ENCODE assay signal across 20 cellular contexts in genomic region chr6:145548941-145549652, GRCh38.
DNase-seq lines count a peak whose midpoint lies in the region; ATAC-seq and TF ChIP-seq lines count a peak whose summit lies in the region.
"Had no signal": no experiment of that assay in that cellular context is flagged by ENCODE, and none has a peak within 500 bp of the region (broad histone marks: within the 10 kb centered on the region; RNA-seq: fewer than 3 reads in every experiment).

No MANE protein-coding gene starts in this region.

- CTCF ChIA-PET in Caco-2 (lab: Charles Lee): no interaction called here
- CTCF ChIA-PET in HEK293 (lab: Yijun Ruan, JAX): interaction anchor here (0.6 kb wide), 2 partner anchors 357 to 1320 kb away, joined by 3 to 4 read pairs; no protein-coding TSS in a partner anchor

- peak in 1 of 2 experiments; percentile 9 for DNase-seq in Caco-2
- DNase-seq in RPMI7951 (ENCODE audit: low read depth): peak; percentile 68
- no peak for DNase-seq in foreskin keratinocyte
- no peak for DNase-seq in NCI-H1105 treated with DMSO at 0.1 percent for 48 hours (lab: John Stamatoyannopoulos, UW)
- DNase-seq in 8988T: no peak
- DNase-seq in stimulated activated naive CD4-positive, alpha-beta T cell (lab: John Stamatoyannopoulos, UW): no peak
- DNase-seq: CD4-positive, CD25-positive, alpha-beta regulatory T cell; GDM1; GOT3; MV-4-11; NCI-H2029; NCI-H446 treated with DMSO at 0.1 percent for 48 hours; NCI-H526; Peyer's patch; SIG-M5; SK-N-SH had no signal

- no peak overlapping the region for H3K27ac ChIP-seq in HEK293 (ENCODE audit: extremely low read depth, low read depth, low read length)
- no peak overlapping the region for H3K27ac ChIP-seq in foreskin keratinocyte
- H3K27ac ChIP-seq: BLaER1, Peyer's patch had no signal

- H3K27me3 ChIP-seq in Caco-2 (replicated peaks; ENCODE audit: control insufficient read depth, insufficient read depth, low read length) (no peaks in the 10 kb centered on the region), foreskin keratinocyte (no peaks in the 10 kb centered on the region)
- H3K27me3 ChIP-seq: BLaER1, Peyer's patch had no signal

- no peak overlapping the region for H3K4me3 Mint-ChIP-seq in Caco-2 (ENCODE audit: unreplicated experiment)
- H3K4me3 Mint-ChIP-seq: CD4-positive, CD25-positive, alpha-beta regulatory T cell had no signal

- H3K4me1 ChIP-seq in Caco-2 (peaks cover 24% of the 10 kb centered on the region), HEK293 (ENCODE audit: control insufficient read depth, insufficient read depth, low read length) (peaks cover 3% of the 10 kb centered on the region; the same call in 1 of the 2 replicates), foreskin keratinocyte (peaks cover 30% of the 10 kb centered on the region)
- H3K4me1 ChIP-seq: BLaER1, HAP-1, Peyer's patch had no signal

- POLR2A ChIA-PET in Caco-2 (lab: Charles Lee) (no interaction called here), HEK293 (lab: Yijun Ruan, JAX) (no interaction called here)

- no peaks in the 10 kb centered on the region for H3K36me3 ChIP-seq in Caco-2 (ENCODE audit: control insufficient read depth, insufficient read depth, low read length)
- no peaks in the 10 kb centered on the region for H3K36me3 ChIP-seq in HEK293 (ENCODE audit: control insufficient read depth in 2 of 2, insufficient read depth in 1 of 2, low read length in 2 of 2)
- H3K36me3 ChIP-seq: BLaER1, HAP-1, Peyer's patch had no signal

- ATAC-seq in foreskin keratinocyte: peak; percentile 19
- ATAC-seq: GM12878 had no signal

- H3K4me1 Mint-ChIP-seq in Caco-2 (ENCODE audit: low read depth, unreplicated experiment): peaks cover 12% of the 10 kb centered on the region
- H3K4me1 Mint-ChIP-seq: CD4-positive, CD25-positive, alpha-beta regulatory T cell had no signal

- H3K9me3 Mint-ChIP-seq in Caco-2 (ENCODE audit: unreplicated experiment): no peaks in the 10 kb centered on the region

- H3K27me3 Mint-ChIP-seq in Caco-2 (ENCODE audit: insufficient read depth, unreplicated experiment): no peaks in the 10 kb centered on the region
- H3K27me3 Mint-ChIP-seq: CD4-positive, CD25-positive, alpha-beta regulatory T cell had no signal

- no peaks in the 10 kb centered on the region for H3K36me3 Mint-ChIP-seq in Caco-2 (ENCODE audit: insufficient read depth, unreplicated experiment)
- H3K36me3 Mint-ChIP-seq: CD4-positive, CD25-positive, alpha-beta regulatory T cell had no signal

- H3K4me3 ChIP-seq in Caco-2 (ENCODE audit: low read depth, low read length): no peak overlapping the region
- no peak overlapping the region for H3K4me3 ChIP-seq in HEK293 (ENCODE audit: low read depth, low read length)
- H3K4me3 ChIP-seq: BLaER1, GM12878, HAP-1, Peyer's patch had no signal

- BruUV-seq in Caco-2 (replicated peaks; lab: Mats Ljungman, UMichigan): no TSS peak

- H3K9me3 ChIP-seq in Caco-2 (no peaks in the 10 kb centered on the region), HEK293 (ENCODE audit: control insufficient read depth, insufficient read depth, low read depth, low read length) (no peaks in the 10 kb centered on the region)
- H3K9me3 ChIP-seq: BLaER1, HAP-1, Peyer's patch, SK-N-SH had no signal

- TF ChIP-seq CTCF in Caco-2 (IDR thresholded peaks at IDR 0.05; ENCODE audit: insufficient read depth in 1 of 2, low read depth in 1 of 2, low read length in 1 of 2, severe bottlenecking in 1 of 2, unreplicated experiment in 1 of 2) (no peak), HEK293 (tag by site-specific recombination; IDR thresholded peaks at IDR 0.05) (no peak), foreskin keratinocyte (conservative IDR thresholded peaks at IDR 0.05) (no peak)

- H3K27ac Mint-ChIP-seq in Caco-2 (ENCODE audit: unreplicated experiment): peak overlapping the region; percentile 28
- H3K27ac Mint-ChIP-seq: CD4-positive, CD25-positive, alpha-beta regulatory T cell had no signal

- intact Hi-C loops in Caco-2 (cut with micrococcal nuclease; ENCODE audit: unreplicated experiment): loop anchor here (2.0 kb wide), 1 partner anchor 16 kb away; no protein-coding TSS in a partner anchor

TF ChIP-seq in HEK293, 187 proteins besides CTCF, POLR2A, EP300 and RAD21:
- TF ChIP-seq ZNF146 (tag by site-specific recombination; IDR thresholded peaks at IDR 0.05) (no peak), ZNF335 (tag by site-specific recombination; conservative IDR thresholded peaks at IDR 0.05) (peak; percentile 18; the same call in 1 of the 2 replicates), ZFP41 (tag by site-specific recombination; IDR thresholded peaks at IDR 0.05; ENCODE audit: borderline replicate concordance) (no peak), KLF1 (tag by site-specific recombination; IDR thresholded peaks at IDR 0.05) (no peak), ZFP69B (tag by site-specific recombination; IDR thresholded peaks at IDR 0.05) (no peak), ZBTB21 (tag by site-specific recombination; IDR thresholded peaks at IDR 0.05) (no peak), ZNF48 (tag by site-specific recombination; IDR thresholded peaks at IDR 0.05) (no peak), ZNF514 (tag by site-specific recombination; IDR thresholded peaks at IDR 0.05) (no peak), ZNF660 (tag by site-specific recombination; IDR thresholded peaks at IDR 0.05) (no peak), ZNF530 (tag by site-specific recombination; IDR thresholded peaks at IDR 0.05; ENCODE audit: low read depth) (no peak)
- TF ChIP-seq, protein P1, sequence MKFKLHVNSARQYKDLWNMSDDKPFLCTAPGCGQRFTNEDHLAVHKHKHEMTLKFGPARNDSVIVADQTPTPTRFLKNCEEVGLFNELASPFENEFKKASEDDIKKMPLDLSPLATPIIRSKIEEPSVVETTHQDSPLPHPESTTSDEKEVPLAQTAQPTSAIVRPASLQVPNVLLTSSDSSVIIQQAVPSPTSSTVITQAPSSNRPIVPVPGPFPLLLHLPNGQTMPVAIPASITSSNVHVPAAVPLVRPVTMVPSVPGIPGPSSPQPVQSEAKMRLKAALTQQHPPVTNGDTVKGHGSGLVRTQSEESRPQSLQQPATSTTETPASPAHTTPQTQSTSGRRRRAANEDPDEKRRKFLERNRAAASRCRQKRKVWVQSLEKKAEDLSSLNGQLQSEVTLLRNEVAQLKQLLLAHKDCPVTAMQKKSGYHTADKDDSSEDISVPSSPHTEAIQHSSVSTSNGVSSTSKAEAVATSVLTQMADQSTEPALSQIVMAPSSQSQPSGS (tag by site-specific recombination; IDR thresholded peaks at IDR 0.05; ENCODE audit: low read depth): 0 out of 2 replicates have a peak, but pooled peaks have one; percentile 42
- TF ChIP-seq, protein P2, sequence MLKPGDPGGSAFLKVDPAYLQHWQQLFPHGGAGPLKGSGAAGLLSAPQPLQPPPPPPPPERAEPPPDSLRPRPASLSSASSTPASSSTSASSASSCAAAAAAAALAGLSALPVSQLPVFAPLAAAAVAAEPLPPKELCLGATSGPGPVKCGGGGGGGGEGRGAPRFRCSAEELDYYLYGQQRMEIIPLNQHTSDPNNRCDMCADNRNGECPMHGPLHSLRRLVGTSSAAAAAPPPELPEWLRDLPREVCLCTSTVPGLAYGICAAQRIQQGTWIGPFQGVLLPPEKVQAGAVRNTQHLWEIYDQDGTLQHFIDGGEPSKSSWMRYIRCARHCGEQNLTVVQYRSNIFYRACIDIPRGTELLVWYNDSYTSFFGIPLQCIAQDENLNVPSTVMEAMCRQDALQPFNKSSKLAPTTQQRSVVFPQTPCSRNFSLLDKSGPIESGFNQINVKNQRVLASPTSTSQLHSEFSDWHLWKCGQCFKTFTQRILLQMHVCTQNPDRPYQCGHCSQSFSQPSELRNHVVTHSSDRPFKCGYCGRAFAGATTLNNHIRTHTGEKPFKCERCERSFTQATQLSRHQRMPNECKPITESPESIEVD (tag by site-specific recombination; IDR thresholded peaks at IDR 0.05): no peak
